Comparison of ENCODE assay signal across 8 cellular contexts in genomic region chr22:37103151-37103550, GRCh38. TPM values are rescaled to one million over a fixed set of nuclear protein-coding genes. Genes with fewer than 3 reads are reported as not detected.
"Had no signal": no experiment of that assay in that cellular context is flagged by ENCODE, and none has a peak within 500 bp of the region (broad histone marks: within the 10 kb centered on the region; RNA-seq: fewer than 3 reads in every experiment).

No MANE protein-coding gene starts in this region.

- H3K4me3 Mint-ChIP-seq: H9 had no signal

- DNase-seq: GM23248, GOT3, H9, HCEC 1CT, IMR-90 had no signal

- H3K27ac ChIP-seq: GM23248 had no signal

- H2AFZ ChIP-seq: GM23248 had no signal

- H3K4me3 ChIP-seq: GM23248 had no signal

- H3K9me3 Mint-ChIP-seq: H9 had no signal

- H3K9ac ChIP-seq: GM23248 had no signal

- FAIRE-seq: H54, HTR-8/SVneo had no signal

RNA-seq across cellular contexts. Expression of gene TMPRSS6, which starts 6.4 kb away (rescaled TPM):
- total RNA-seq: GM23248, H9, HT-29, IMR-90 had no signal
- polyA plus RNA-seq: IMR-90 had no signal

RNA-seq across cellular contexts. Expression of gene IL2RB, which starts 46.6 kb away (rescaled TPM):
- total RNA-seq: GM23248, HT-29, IMR-90 had no signal
